In the genomic region with DNA sequence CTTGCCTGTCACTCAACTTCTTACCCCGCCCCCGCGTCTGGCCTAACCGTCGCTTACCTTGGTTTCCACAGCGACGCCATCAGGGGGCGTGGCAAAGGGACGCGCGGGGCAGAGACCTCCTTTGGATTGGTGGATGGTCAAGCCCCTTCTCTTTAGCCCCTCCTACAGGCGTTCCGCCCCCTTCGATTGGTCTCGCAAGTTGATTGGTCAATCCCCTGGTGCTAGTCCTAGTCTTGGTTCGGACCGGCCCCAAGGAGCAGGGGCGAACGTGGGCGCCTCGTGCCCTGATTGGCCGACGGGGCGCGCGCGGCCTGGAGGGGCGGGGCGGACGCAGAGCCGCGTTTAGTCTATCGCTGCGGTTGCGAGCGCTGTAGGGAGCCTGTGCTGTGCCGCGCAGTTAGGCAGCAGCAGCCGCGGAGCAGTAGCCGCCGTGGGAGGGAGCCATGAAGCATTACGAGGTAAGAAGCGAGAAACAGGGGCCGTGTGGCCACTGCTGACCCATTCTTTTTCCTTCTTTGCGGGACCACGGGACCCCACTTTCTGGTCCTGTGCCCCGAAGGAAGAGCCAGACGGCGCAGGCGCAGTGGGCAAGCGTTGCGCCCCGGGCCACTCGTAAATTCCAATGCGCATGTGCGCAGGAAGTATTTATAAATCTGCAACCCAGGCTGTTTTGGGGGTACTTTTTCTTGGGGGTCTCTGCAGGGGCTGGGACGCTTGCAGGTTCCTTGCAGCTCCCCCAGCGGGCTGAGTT, we compare ENCODE assay signal across 8 cellular contexts. TPM values are rescaled to one million over a fixed set of nuclear protein-coding genes. Genes with fewer than 3 reads are reported as not detected.
A peak's percentile ranks its signal among the peaks of the same experiment; 100 is the strongest.
DNase-seq lines count a peak whose midpoint lies in the region; ATAC-seq lines count a peak whose summit lies in the region.

A gene with protein sequence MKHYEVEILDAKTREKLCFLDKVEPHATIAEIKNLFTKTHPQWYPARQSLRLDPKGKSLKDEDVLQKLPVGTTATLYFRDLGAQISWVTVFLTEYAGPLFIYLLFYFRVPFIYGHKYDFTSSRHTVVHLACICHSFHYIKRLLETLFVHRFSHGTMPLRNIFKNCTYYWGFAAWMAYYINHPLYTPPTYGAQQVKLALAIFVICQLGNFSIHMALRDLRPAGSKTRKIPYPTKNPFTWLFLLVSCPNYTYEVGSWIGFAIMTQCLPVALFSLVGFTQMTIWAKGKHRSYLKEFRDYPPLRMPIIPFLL (plus strand): TSS at position 341 of the 751 bp plus-strand sequence. CDS start 103 bp downstream, at position 444.

- peak; percentile 97 for ATAC-seq in GM19372 (IDR thresholded peaks at IDR 0.05; ENCODE audit: low read depth, unreplicated experiment)
- peak; percentile 90 for ATAC-seq in HG03558 (IDR thresholded peaks at IDR 0.05; ENCODE audit: extremely low read depth, unreplicated experiment)
- peak; percentile 96 for ATAC-seq in left lobe of liver

- DNase-seq in C1 segment of cervical spinal cord (lab: John Stamatoyannopoulos, UW) (peak; percentile 93 to 100 (median 99)), NCI-H748 treated with DMSO at 0.1 percent for 48 hours (lab: John Stamatoyannopoulos, UW) (peak; percentile 94), dedifferentiated amniotic fluid mesenchymal stem cell (ENCODE audit: extremely low spot score) (peak; percentile 100), left lobe of liver (ENCODE audit: low spot score) (peak; percentile 100)
- DNase-seq in activated CD4-positive, alpha-beta T cell treated with anti-CD3 and anti-CD28 coated beads, Interleukin-2, amount 50 U/mL, for 24 hours (ENCODE audit: low read depth in 1 of 2, low spot score in 1 of 2): peak; percentile 99 to 100
- DNase-seq in stimulated activated CD4-positive, alpha-beta T cell treated with anti-CD3 and anti-CD28 coated beads, Interleukin-2, amount 100 ng/mL, for 4 hours (ENCODE audit: low read depth): peak; percentile 100

RNA-seq across cellular contexts. Expression of the gene that starts here (rescaled TPM):
- total RNA-seq in left lobe of liver: 101 TPM

Comparison
In these comparisons a context has a peak if more than half of its experiments do, and no peak if none do; other contexts are left out.
1. Peak in every context shown above with its lines: DNase-seq and ATAC-seq.